ENCODE assay signal across 8 cellular contexts in genomic region chr6:98834060-98835031, GRCh38. TPM values are rescaled to one million over a fixed set of nuclear protein-coding genes. Genes with fewer than 3 reads are reported as not detected.
A peak's percentile ranks its signal among the peaks of the same experiment; 100 is the strongest.
DNase-seq lines count a peak whose midpoint lies in the region; ATAC-seq, FAIRE-seq and TF ChIP-seq lines count a peak whose summit lies in the region.

Gene POU3F2, plus strand, starts transcription at chr6:98834574. Its CDS starts 300 bp downstream, at chr6:98834874.

- DNase-seq in H54 (ENCODE audit: insufficient read length, low spot score) (peak; percentile 84), LNCaP clone FGC (ENCODE audit: low read depth) (peak; percentile 39), SHP77 treated with DMSO at 0.1 percent for 48 hours (lab: John Stamatoyannopoulos, UW) (peak; percentile 95), heart left ventricle (peak in 4 of 5 donors; percentile 42 to 76 (median 55)), upper lobe of right lung (peak; percentile 89)
- DNase-seq in activated naive CD8-positive, alpha-beta T cell treated with anti-CD3 and anti-CD28 coated beads, Interleukin-2, amount 50 U/mL, for 16 hours (ENCODE audit: low read depth, low spot score): peak; percentile 21

- H3K4me3 ChIP-seq in DOHH2 (ENCODE audit: low read length) (peak within 1 kb of the TSS; percentile 12; the same call in 1 of the 2 replicates), LNCaP clone FGC (ENCODE audit: low read depth, low read length) (peak within 1 kb of the TSS; percentile 33), heart left ventricle (peak within 1 kb of the TSS; percentile 35 to 63 (median 50)), parathyroid adenoma (ENCODE audit: low read depth, low read length) (peak within 1 kb of the TSS; percentile 50), upper lobe of right lung (peak within 1 kb of the TSS; percentile 58)

- H3K4me2 ChIP-seq in DOHH2 (ENCODE audit: low read length) (peak within 1 kb of the TSS; percentile 38), parathyroid adenoma (ENCODE audit: low read length) (peak within 1 kb of the TSS; percentile 84)

- no peaks in the 10 kb centered on the region for H4K20me1 ChIP-seq in DOHH2 (ENCODE audit: control insufficient read depth, insufficient read depth, low read depth, low read length)

- H3K79me2 ChIP-seq in DOHH2 (ENCODE audit: control insufficient read depth, low read length) (no peaks in the 10 kb centered on the region), parathyroid adenoma (no peaks in the 10 kb centered on the region)

- no peaks in the 10 kb centered on the region for H3K36me3 ChIP-seq in DOHH2 (ENCODE audit: control insufficient read depth, low read length)
- H3K36me3 ChIP-seq in heart left ventricle: no peaks in the 10 kb centered on the region
- H3K36me3 ChIP-seq in parathyroid adenoma (ENCODE audit: control insufficient read depth, insufficient read depth, low read length): no peaks in the 10 kb centered on the region
- no peaks in the 10 kb centered on the region for H3K36me3 ChIP-seq in upper lobe of right lung

- H3K9ac ChIP-seq in parathyroid adenoma: no peak within 1 kb of the TSS

- H2AFZ ChIP-seq in parathyroid adenoma: peak within 1 kb of the TSS; percentile 54

- ATAC-seq in heart left ventricle: peak; percentile 37 to 77 (median 67)
- ATAC-seq in upper lobe of right lung: peak; percentile 90

- H3K9me3 ChIP-seq in DOHH2 (ENCODE audit: control insufficient read depth, insufficient read depth, low read length): peaks cover 5% of the 10 kb centered on the region; the same call in 1 of the 2 replicates
- no peaks in the 10 kb centered on the region for H3K9me3 ChIP-seq in heart left ventricle
- H3K9me3 ChIP-seq in parathyroid adenoma (ENCODE audit: control insufficient read depth, low read length): no peaks in the 10 kb centered on the region
- H3K9me3 ChIP-seq in upper lobe of right lung: no peaks in the 10 kb centered on the region

- intact Hi-C loops in heart left ventricle (cut with DNase I) (loop anchor here in 2 of 10 donors (5.0 to 10.0 kb wide), 2 partner anchors 280 to 283 kb away; no protein-coding TSS in a partner anchor), upper lobe of right lung (cut with DNase I) (no loop called here)

- H3F3A ChIP-seq in DOHH2 (ENCODE audit: control insufficient read depth, insufficient read depth): no peaks in the 10 kb centered on the region

- H3K4me1 ChIP-seq in DOHH2 (ENCODE audit: control insufficient read depth, low read length) (no peaks in the 10 kb centered on the region), heart left ventricle (peaks cover 2 to 52% (median 34%) of the 10 kb centered on the region in 12 donors), parathyroid adenoma (peaks cover 2% of the 10 kb centered on the region), upper lobe of right lung (peaks cover 29% of the 10 kb centered on the region)

- H3K27ac ChIP-seq in DOHH2 (ENCODE audit: low read depth, low read length) (no peak within 1 kb of the TSS), heart left ventricle (no peak within 1 kb of the TSS), parathyroid adenoma (no peak within 1 kb of the TSS), upper lobe of right lung (no peak within 1 kb of the TSS)

- TF ChIP-seq CTCF in DOHH2 (IDR thresholded peaks at IDR 0.05; ENCODE audit: low read depth, low read length, poor library complexity, severe bottlenecking) (no peak), LNCaP clone FGC (IDR thresholded peaks at IDR 0.05; ENCODE audit: control insufficient read depth, extremely low read depth, insufficient read depth) (no peak), heart left ventricle (IDR thresholded peaks at IDR 0.05) (no peak), parathyroid adenoma (IDR thresholded peaks at IDR 0.05) (no peak), upper lobe of right lung (IDR thresholded peaks at IDR 0.05) (no peak)

- 1% methylated on average over 62 to 83 of the region's 83 CpGs for WGBS in heart left ventricle, 4 donors

- TF ChIP-seq POLR2A in H54 (IDR thresholded peaks at IDR 0.05; ENCODE audit: low read depth, low read length) (no peak), heart left ventricle (IDR thresholded peaks at IDR 0.05) (no peak)

- no peaks in the 10 kb centered on the region for H3K9me2 ChIP-seq in DOHH2 (replicated peaks; ENCODE audit: control insufficient read depth, low read length)

- no peak for FAIRE-seq in H54 (lab: Jason Lieb, UNC)

- H3K27me3 ChIP-seq in DOHH2 (ENCODE audit: control insufficient read depth, low read length) (peaks cover 40% of the 10 kb centered on the region), heart left ventricle (peaks cover 61 to 100% (median 94%) of the 10 kb centered on the region in 9 donors), parathyroid adenoma (ENCODE audit: control insufficient read depth, insufficient read depth, low read length) (peaks cover 24% of the 10 kb centered on the region), upper lobe of right lung (peaks cover 80% of the 10 kb centered on the region)

RNA-seq across cellular contexts. Expression of gene POU3F2, which starts in this region (rescaled TPM):
- total RNA-seq in heart left ventricle (not detected), upper lobe of right lung (not detected)
- polyA plus RNA-seq in heart left ventricle: under 1 TPM in 1 of 2 donors, not detected in 1; 0.01 TPM

Comparison
In these comparisons a context has a peak if more than half of its experiments do, and no peak if none do; other contexts are left out.
1. Peak in DNase-seq, ATAC-seq and H3K4me3 ChIP-seq in heart left ventricle; RNA of the gene not detected or under 1 TPM.
2. Peak in DNase-seq, ATAC-seq and H3K4me3 ChIP-seq in upper lobe of right lung; RNA of the gene not detected or under 1 TPM.
3. DNase-seq: peak in every context shown above with its lines; median percentile 95 in SHP77 treated with DMSO at 0.1 percent for 48 hours; 89 in upper lobe of right lung; 84 in H54; 55 in heart left ventricle; 39 in LNCaP clone FGC; 21 in activated naive CD8-positive, alpha-beta T cell treated with anti-CD3 and anti-CD28 coated beads, Interleukin-2, amount 50 U/mL, for 16 hours.